14 cellular contexts compared by ENCODE assay signal in genomic region chr5:39426136-39426535, GRCh38. TPM values are rescaled to one million over a fixed set of nuclear protein-coding genes. Genes with fewer than 3 reads are reported as not detected.
DNase-seq lines count a peak whose midpoint lies in the region; ATAC-seq and TF ChIP-seq lines count a peak whose summit lies in the region.
"Had no signal": no experiment of that assay in that cellular context is flagged by ENCODE, and none has a peak within 500 bp of the region (broad histone marks: within the 10 kb centered on the region; RNA-seq: fewer than 3 reads in every experiment).

No MANE protein-coding gene starts in this region.

- H3K27ac ChIP-seq in colonic mucosa (peak overlapping the region; percentile 4), thoracic aorta (peak overlapping the region in 1 of 2 donors; percentile 27)

- no peak for DNase-seq in activated naive CD4-positive, alpha-beta T cell (lab: John Stamatoyannopoulos, UW)
- peak; percentile 36 for DNase-seq in colonic mucosa
- DNase-seq in mesothelial cell of epicardium (ENCODE audit: low spot score in 2 of 2, unreplicated experiment in 2 of 2): no peak
- no peak for DNase-seq in thoracic aorta (ENCODE audit: low spot score)
- no peak for DNase-seq in GM10266 (ENCODE audit: extremely low spot score)
- DNase-seq in DMS114 treated with DMSO at 0.1 percent for 48 hours (lab: John Stamatoyannopoulos, UW; ENCODE audit: unreplicated experiment): no peak
- DNase-seq in NCI-H2171 (lab: John Stamatoyannopoulos, UW): no peak
- DNase-seq: 8988T; activated T-cell treated with anti-CD3 and anti-CD28 coated beads, Interleukin-2, amount 50 U/mL, for 24 hours; DMS 273 treated with DMSO at 0.1 percent for 48 hours; erythroblast; ovary; stimulated activated CD4-positive, alpha-beta T cell treated with anti-CD3 and anti-CD28 coated beads, Interleukin-4, amount 100 ng/mL, for 4 hours had no signal

- no peak overlapping the region for H3K27ac Mint-ChIP-seq in activated naive CD4-positive, alpha-beta T cell treated with anti-CD3 and anti-CD28 coated beads, Interleukin-2, amount 50 U/mL, for 24 hours
- peak overlapping the region; percentile 51 for H3K27ac Mint-ChIP-seq in mesothelial cell of epicardium
- H3K27ac Mint-ChIP-seq: activated T-cell treated with anti-CD3 and anti-CD28 coated beads, Interleukin-2, amount 50 U/mL, for 24 hours had no signal

- H3K36me3 Mint-ChIP-seq in activated naive CD4-positive, alpha-beta T cell treated with anti-CD3 and anti-CD28 coated beads, Interleukin-2, amount 50 U/mL, for 24 hours: no peaks in the 10 kb centered on the region
- no peaks in the 10 kb centered on the region for H3K36me3 Mint-ChIP-seq in mesothelial cell of epicardium

- ATAC-seq in thoracic aorta (ENCODE audit: insufficient number of reproducible peaks, low FRiP score, low read depth): no peak

- H3K4me3 ChIP-seq in colonic mucosa: no peak overlapping the region
- peak overlapping the region; percentile 87 for H3K4me3 ChIP-seq in thoracic aorta

- peak overlapping the region in 1 of 2 donors; percentile 91 for H3K9ac ChIP-seq in colonic mucosa (ENCODE audit: low read depth in 2 of 2, low read length in 2 of 2)

- intact Hi-C loops in colonic mucosa (cut with DNase I): no loop called here

- peak overlapping the region; percentile 26 for H3K4me3 Mint-ChIP-seq in activated naive CD4-positive, alpha-beta T cell treated with anti-CD3 and anti-CD28 coated beads, Interleukin-2, amount 50 U/mL, for 24 hours
- H3K4me3 Mint-ChIP-seq in mesothelial cell of epicardium: no peak overlapping the region
- H3K4me3 Mint-ChIP-seq: activated T-cell treated with anti-CD3 and anti-CD28 coated beads, Interleukin-2, amount 50 U/mL, for 24 hours had no signal

- H3K4me1 Mint-ChIP-seq in activated naive CD4-positive, alpha-beta T cell treated with anti-CD3 and anti-CD28 coated beads, Interleukin-2, amount 50 U/mL, for 24 hours: peaks cover 6% of the 10 kb centered on the region
- H3K4me1 Mint-ChIP-seq in mesothelial cell of epicardium: peaks cover 64% of the 10 kb centered on the region

- TF ChIP-seq CTCF in colonic mucosa (IDR thresholded peaks at IDR 0.05) (no peak), mesothelial cell of epicardium (IDR thresholded peaks at IDR 0.05; ENCODE audit: unreplicated experiment) (no peak), thoracic aorta (IDR thresholded peaks at IDR 0.05) (no peak), GM10266 (IDR thresholded peaks at IDR 0.05; ENCODE audit: control insufficient read depth, insufficient read depth, low read depth, missing control alignments) (no peak)

- H3K36me3 ChIP-seq in colonic mucosa: no peaks in the 10 kb centered on the region
- H3K36me3 ChIP-seq in thoracic aorta: no peaks in the 10 kb centered on the region
- H3K36me3 ChIP-seq: ovary had no signal

- H3K27me3 Mint-ChIP-seq in activated naive CD4-positive, alpha-beta T cell treated with anti-CD3 and anti-CD28 coated beads, Interleukin-2, amount 50 U/mL, for 24 hours: peaks cover 26% of the 10 kb centered on the region
- H3K27me3 Mint-ChIP-seq in mesothelial cell of epicardium (ENCODE audit: low read depth): no peaks in the 10 kb centered on the region

- H3K4me1 ChIP-seq in colonic mucosa (no peaks in the 10 kb centered on the region), thoracic aorta (ENCODE audit: control insufficient read depth in 1 of 2, low read depth in 2 of 2) (peaks cover 27 to 43% of the 10 kb centered on the region in 2 donors)

- H3K27me3 ChIP-seq in colonic mucosa: no peaks in the 10 kb centered on the region
- H3K27me3 ChIP-seq in thoracic aorta (replicated peaks; ENCODE audit: insufficient read depth): no peaks in the 10 kb centered on the region
- H3K27me3 ChIP-seq: ovary had no signal

- no peaks in the 10 kb centered on the region for H3K9me3 ChIP-seq in colonic mucosa
- no peaks in the 10 kb centered on the region for H3K9me3 ChIP-seq in thoracic aorta
- H3K9me3 ChIP-seq: ovary had no signal

- no peaks in the 10 kb centered on the region for H3K9me3 Mint-ChIP-seq in activated naive CD4-positive, alpha-beta T cell treated with anti-CD3 and anti-CD28 coated beads, Interleukin-2, amount 50 U/mL, for 24 hours
- H3K9me3 Mint-ChIP-seq in mesothelial cell of epicardium: no peaks in the 10 kb centered on the region
- H3K9me3 Mint-ChIP-seq: activated T-cell treated with anti-CD3 and anti-CD28 coated beads, Interleukin-2, amount 50 U/mL, for 24 hours had no signal

RNA-seq across cellular contexts. Expression of gene DAB2, which starts 1.4 kb away (rescaled TPM):
- total RNA-seq in colonic mucosa (10 to 100 TPM; 43.7 to 46.4 TPM), mesothelial cell of epicardium (58.1 to 64.0 TPM (median 63.6 TPM) in 3 replicates), thoracic aorta (100 to 1,000 TPM; 162 to 187 TPM)
